Comparison of ENCODE assay signal across 8 cellular contexts in genomic region chr21:36630485-36631206, GRCh38.
A peak's percentile ranks its signal among the peaks of the same experiment; 100 is the strongest.
DNase-seq lines count a peak whose midpoint lies in the region; ATAC-seq and TF ChIP-seq lines count a peak whose summit lies in the region.

No MANE protein-coding gene starts in this region.

- no peak overlapping the region for H3K27ac ChIP-seq in esophagus squamous epithelium

- no peaks in the 10 kb centered on the region for H3K36me3 Mint-ChIP-seq in osteocyte (ENCODE audit: unreplicated experiment)

- ATAC-seq in HG03159 (IDR thresholded peaks at IDR 0.05; ENCODE audit: unreplicated experiment): no peak

- no peak overlapping the region for H3K4me3 Mint-ChIP-seq in osteocyte (ENCODE audit: unreplicated experiment)

- H3K4me3 ChIP-seq in BE2C (ENCODE audit: low read depth, low read length) (no peak overlapping the region), HAP-1 (no peak overlapping the region), NT2/D1 (ENCODE audit: insufficient read length, low read depth) (no peak overlapping the region), esophagus squamous epithelium (no peak overlapping the region)

- no peak for TF ChIP-seq POLR2A in esophagus squamous epithelium (IDR thresholded peaks at IDR 0.05)

- no peaks in the 10 kb centered on the region for H3K9me3 Mint-ChIP-seq in osteocyte (ENCODE audit: unreplicated experiment)

- intact Hi-C loops in esophagus squamous epithelium (cut with DNase I): no loop called here

- H3K36me3 ChIP-seq in BE2C: no peaks in the 10 kb centered on the region
- no peaks in the 10 kb centered on the region for H3K36me3 ChIP-seq in HAP-1 (replicated peaks)
- H3K36me3 ChIP-seq in NT2/D1 (ENCODE audit: insufficient read depth, insufficient read length, low read length): no peaks in the 10 kb centered on the region
- H3K36me3 ChIP-seq in esophagus squamous epithelium: no peaks in the 10 kb centered on the region

- DNase-seq in BE2C (peak; percentile 76), HAP-1 (ENCODE audit: low spot score in 2 of 2) (peak; percentile 38 to 86), NT2/D1 (ENCODE audit: low read depth, low spot score) (peak; percentile 80), esophagus squamous epithelium (lab: John Stamatoyannopoulos, UW) (no peak), osteocyte (ENCODE audit: extremely low spot score, unreplicated experiment) (no peak), ureter (ENCODE audit: low spot score) (peak; percentile 53)
- peak; percentile 64 for DNase-seq in activated CD8-positive, alpha-beta memory T cell treated with anti-CD3 and anti-CD28 coated beads, Interleukin-2, amount 50 U/mL, for 4 hours

- H3K27me3 ChIP-seq in BE2C: peaks cover 20% of the 10 kb centered on the region
- H3K27me3 ChIP-seq in HAP-1 (ENCODE audit: low read depth): no peaks in the 10 kb centered on the region; the same call in 1 of the 2 replicates
- peaks cover 26% of the 10 kb centered on the region for H3K27me3 ChIP-seq in NT2/D1 (ENCODE audit: insufficient read depth, insufficient read length)
- H3K27me3 ChIP-seq in esophagus squamous epithelium: peaks cover 0 to 45% (median 0%) of the 10 kb centered on the region in 4 donors

- H3K4me1 ChIP-seq in BE2C (no peaks in the 10 kb centered on the region), HAP-1 (no peaks in the 10 kb centered on the region), NT2/D1 (ENCODE audit: insufficient read depth, insufficient read length) (no peaks in the 10 kb centered on the region), esophagus squamous epithelium (peaks cover 0 to 2% (median 0%) of the 10 kb centered on the region in 3 donors)

- no peak overlapping the region for H3K9ac ChIP-seq in NT2/D1 (ENCODE audit: insufficient read length, low read depth)

- H3K27ac Mint-ChIP-seq in osteocyte (ENCODE audit: unreplicated experiment): no peak overlapping the region

- H3K9me3 ChIP-seq in BE2C (no peaks in the 10 kb centered on the region), HAP-1 (no peaks in the 10 kb centered on the region), NT2/D1 (ENCODE audit: insufficient read depth, low read length) (no peaks in the 10 kb centered on the region), esophagus squamous epithelium (no peaks in the 10 kb centered on the region)

- H3K27me3 Mint-ChIP-seq in osteocyte (ENCODE audit: unreplicated experiment): peaks cover 41% of the 10 kb centered on the region

- in situ Hi-C loops in HAP-1 (cut with MboI; ENCODE audit: low sequenced_read_pairs): loop anchor here (10.0 kb wide), 1 partner anchor 294 kb away; no protein-coding TSS in a partner anchor

- 43 to 55% methylated on average over 15 to 19 of the region's 19 CpGs for WGBS in esophagus squamous epithelium, 2 donors

- peak; percentile 81 for TF ChIP-seq CTCF in BE2C (IDR thresholded peaks at IDR 0.05; ENCODE audit: low read depth, low read length)
- peak in 5 of 6 experiments; percentile 49 to 77 (median 67) for TF ChIP-seq CTCF in esophagus squamous epithelium (IDR thresholded peaks at IDR 0.05)
- peak; percentile 73 for TF ChIP-seq CTCF in osteocyte (IDR thresholded peaks at IDR 0.05)

- H3K4me1 Mint-ChIP-seq in osteocyte (ENCODE audit: unreplicated experiment): no peaks in the 10 kb centered on the region

Comparison
In these comparisons a context has a peak if more than half of its experiments do, and no peak if none do; other contexts are left out.
1. DNase-seq: peak in BE2C (single experiment), HAP-1 (2 of 2), NT2/D1 (single experiment), activated CD8-positive, alpha-beta memory T cell treated with anti-CD3 and anti-CD28 coated beads, Interleukin-2, amount 50 U/mL, for 4 hours (single experiment) and ureter (single experiment); none in esophagus squamous epithelium (single experiment) and osteocyte (single experiment).
2. Peak in every context shown above with its lines, with median percentiles within 50 percentile points of each other: CTCF ChIP-seq.